ENCODE assay signal across 8 cellular contexts in the genomic region with DNA sequence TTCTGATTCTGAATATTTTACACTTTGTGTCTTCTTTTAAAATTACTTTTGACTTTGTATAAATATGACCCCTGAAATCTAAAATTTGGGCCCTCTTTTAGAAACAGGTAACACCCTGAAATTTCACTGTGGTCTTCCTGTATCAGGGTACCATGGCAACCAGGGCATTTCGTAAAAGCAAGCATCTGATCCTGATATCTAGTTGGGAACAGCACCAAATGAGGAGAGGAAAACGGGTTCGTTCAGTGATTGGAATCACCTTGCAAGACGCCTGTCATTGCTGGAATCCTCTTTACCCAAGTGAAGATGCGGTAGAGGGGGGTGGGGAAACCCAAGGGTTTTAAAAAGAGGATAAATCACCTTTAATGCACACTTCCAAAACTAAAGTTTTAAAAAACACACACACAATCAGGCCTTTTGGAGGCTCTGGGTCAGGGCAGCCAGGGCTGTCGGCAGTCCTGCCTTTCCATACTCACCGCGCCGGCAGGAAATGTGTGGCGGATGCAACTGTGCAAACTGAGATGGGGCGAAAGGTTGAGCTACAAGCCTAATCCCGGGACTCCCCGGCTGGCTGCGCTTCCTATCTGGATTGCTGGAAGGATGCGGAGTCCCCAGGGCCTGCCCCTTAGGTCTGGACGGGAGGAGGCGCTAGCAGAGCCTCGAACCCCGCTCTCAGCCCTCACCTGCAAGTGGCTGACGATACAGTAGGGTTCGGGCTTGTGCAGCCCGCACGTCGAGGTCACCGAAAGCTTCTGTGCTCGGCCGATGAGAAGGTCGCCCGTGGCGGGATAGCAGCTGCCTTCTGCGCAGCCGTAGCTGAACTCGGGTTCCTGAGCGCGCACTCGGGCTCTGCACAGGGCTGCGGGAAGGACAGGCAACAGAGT. TPM values are rescaled to one million over a fixed set of nuclear protein-coding genes. Genes with fewer than 3 reads are reported as not detected.
DNase-seq lines count a peak whose midpoint lies in the region; ATAC-seq, FAIRE-seq and TF ChIP-seq lines count a peak whose summit lies in the region.

No MANE protein-coding gene starts in this region.

- no peak overlapping the region for H3K27ac Mint-ChIP-seq in stimulated activated naive CD8-positive, alpha-beta T cell treated with anti-CD3 and anti-CD28 coated beads, Interleukin-15, Interleukin-2, amounts not matched to agents 100 ng/mL and 50 ng/mL, for 24 hours

- peak overlapping the region; percentile 68 for H3K4me3 Mint-ChIP-seq in stimulated activated naive CD8-positive, alpha-beta T cell treated with anti-CD3 and anti-CD28 coated beads, Interleukin-15, Interleukin-2, amounts not matched to agents 100 ng/mL and 50 ng/mL, for 24 hours

- no peaks in the 10 kb centered on the region for H3K9me3 Mint-ChIP-seq in stimulated activated naive CD8-positive, alpha-beta T cell treated with anti-CD3 and anti-CD28 coated beads, Interleukin-15, Interleukin-2, amounts not matched to agents 100 ng/mL and 50 ng/mL, for 24 hours

- peak; percentile 47 to 83 for DNase-seq in A549 (ENCODE audit: low read depth in 1 of 2, low spot score in 1 of 2)
- no peak for DNase-seq in breast epithelium (ENCODE audit: low spot score in 2 of 2)
- peak; percentile 78 for DNase-seq in kidney
- no peak for DNase-seq in stimulated activated CD4-positive, alpha-beta T cell treated with anti-CD3 and anti-CD28 coated beads, Interleukin-12 subunit alpha, Interleukin-12 subunit beta, amount 100 ng/mL, for 4 hours
- DNase-seq in NCI-H226, result no peak
- DNase-seq in midbrain (lab: John Stamatoyannopoulos, UW), result no peak

- peak overlapping the region; percentile 93 for H3K4me2 ChIP-seq in A549

- TF ChIP-seq CTCF in A549 (IDR thresholded peaks at IDR 0.05), result peak; percentile 45
- no peak for TF ChIP-seq CTCF in breast epithelium (IDR thresholded peaks at IDR 0.05)
- TF ChIP-seq CTCF in kidney (IDR thresholded peaks at IDR 0.05; ENCODE audit: borderline replicate concordance, extremely low read depth, insufficient read depth), result no peak

- TF ChIP-seq EP300 in A549 (IDR thresholded peaks at IDR 0.05), result no peak

- intact Hi-C loops in breast epithelium (cut with DNase I; ENCODE audit: low total_unique reads), result no loop called here
- intact Hi-C loops in kidney (cut with DNase I), result no loop called here

- no peak for FAIRE-seq in A549 (lab: Jason Lieb, UNC)
- no peak for FAIRE-seq in kidney (lab: Jason Lieb, UNC)

- H3K4me3 ChIP-seq in A549 (peak overlapping the region; percentile 60), HUES48 (ENCODE audit: low read depth, low read length) (peak overlapping the region; percentile 77), breast epithelium (peak overlapping the region; percentile 54 to 82 (median 68)), kidney (ENCODE audit: low read length in 2 of 2) (peak overlapping the region; percentile 78 to 79)

- peaks cover 79% of the 10 kb centered on the region for H3K27me3 Mint-ChIP-seq in stimulated activated naive CD8-positive, alpha-beta T cell treated with anti-CD3 and anti-CD28 coated beads, Interleukin-15, Interleukin-2, amounts not matched to agents 100 ng/mL and 50 ng/mL, for 24 hours

- ATAC-seq in A549, result peak; percentile 28 to 66

- POLR2A ChIA-PET in A549 (lab: Yijun Ruan, JAX), result interaction anchor here (1.1 to 4.2 kb wide), 3 partner anchors 11 to 94 kb away, joined by 3 to 29 read pairs (median 6); no protein-coding TSS in a partner anchor

- H3K4me1 ChIP-seq in A549 (peaks cover 76% of the 10 kb centered on the region), HUES48 (ENCODE audit: control insufficient read depth, insufficient read depth, low read length) (peaks cover 19% of the 10 kb centered on the region), breast epithelium (peaks cover 0 to 4% of the 10 kb centered on the region in 2 donors), kidney (ENCODE audit: control insufficient read depth in 1 of 2, insufficient read depth in 1 of 2, low read depth in 1 of 2, low read length in 2 of 2) (peaks cover 19 to 21% of the 10 kb centered on the region in 2 donors)

- peak overlapping the region; percentile 86 to 94 for H3K27ac ChIP-seq in A549
- no peak overlapping the region for H3K27ac ChIP-seq in HUES48 (ENCODE audit: low read depth, low read length)
- H3K27ac ChIP-seq in breast epithelium, result peak overlapping the region; percentile 57 to 82
- H3K27ac ChIP-seq in kidney (ENCODE audit: low read depth in 2 of 2, low read length in 2 of 2), result peak overlapping the region; percentile 89 to 92

- no peaks in the 10 kb centered on the region for H3K36me3 Mint-ChIP-seq in stimulated activated naive CD8-positive, alpha-beta T cell treated with anti-CD3 and anti-CD28 coated beads, Interleukin-15, Interleukin-2, amounts not matched to agents 100 ng/mL and 50 ng/mL, for 24 hours (ENCODE audit: low read depth)

- CTCF ChIA-PET in A549 (lab: Yijun Ruan, JAX), result interaction anchor here (0.7 to 5.6 kb wide), 17 partner anchors 11 to 496 kb away, joined by 3 to 46 read pairs (median 4); no protein-coding TSS in a partner anchor

- H3K4me1 Mint-ChIP-seq in stimulated activated naive CD8-positive, alpha-beta T cell treated with anti-CD3 and anti-CD28 coated beads, Interleukin-15, Interleukin-2, amounts not matched to agents 100 ng/mL and 50 ng/mL, for 24 hours (ENCODE audit: low read depth), result peaks cover 19% of the 10 kb centered on the region

- H3K9ac ChIP-seq in HUES48 (ENCODE audit: low read depth, low read length) (no peak overlapping the region), kidney (ENCODE audit: low read length in 2 of 2) (peak overlapping the region; percentile 66 to 83)

- H3K27me3 ChIP-seq in HUES48 (ENCODE audit: control insufficient read depth, insufficient read depth, low read length) (peaks cover 52% of the 10 kb centered on the region), breast epithelium (peaks cover 0 to 19% of the 10 kb centered on the region in 2 donors)

- peak; percentile 56 to 65; a peak in 4 of 5 replicates for TF ChIP-seq RAD21 in A549 (conservative IDR thresholded peaks at IDR 0.05 in 1 of 2, IDR thresholded peaks at IDR 0.05 in 1 of 2)

- no peak for TF ChIP-seq POLR2A in A549 (IDR thresholded peaks at IDR 0.05; ENCODE audit: low read length)
- TF ChIP-seq POLR2A in breast epithelium (IDR thresholded peaks at IDR 0.05), result no peak

- H3K9me3 ChIP-seq in A549, result no peaks in the 10 kb centered on the region
- H3K9me3 ChIP-seq in HUES48 (ENCODE audit: control insufficient read depth, insufficient read depth, low read length), result no peaks in the 10 kb centered on the region
- H3K9me3 ChIP-seq in breast epithelium, result no peaks in the 10 kb centered on the region
- no peaks in the 10 kb centered on the region for H3K9me3 ChIP-seq in kidney (ENCODE audit: control insufficient read depth in 1 of 2, low read length in 2 of 2)

- H3K36me3 ChIP-seq in HUES48 (ENCODE audit: control insufficient read depth, insufficient read depth, low read length) (peaks cover 33% of the 10 kb centered on the region), breast epithelium (no peaks in the 10 kb centered on the region), kidney (ENCODE audit: control insufficient read depth in 1 of 2, insufficient read depth in 2 of 2, low read length in 2 of 2) (peaks cover 0 to 2% of the 10 kb centered on the region in 2 donors)

- 18% methylated on average over 22 of the region's 37 CpGs for WGBS in A549 (ENCODE audit: missing lambda C conversion rate)

TF ChIP-seq in A549, 52 proteins besides CTCF, POLR2A, EP300 and RAD21:
- TF ChIP-seq MAX (IDR thresholded peaks at IDR 0.05) (peak; percentile 58), RFX5 (IDR thresholded peaks at IDR 0.05) (no peak), KDM5A (IDR thresholded peaks at IDR 0.05) (no peak), SMC3 (IDR thresholded peaks at IDR 0.05) (peak; percentile 59), PBX3 (IDR thresholded peaks at IDR 0.05) (0 out of 2 replicates have a peak, but pooled peaks have one; percentile 34), NFE2L2 (conservative IDR thresholded peaks at IDR 0.05; ENCODE audit: low read length) (no peak), RNF2 (IDR thresholded peaks at IDR 0.05; ENCODE audit: borderline replicate concordance, low read depth) (0 out of 2 replicates have a peak, but pooled peaks have one; percentile 6), RCOR1 (IDR thresholded peaks at IDR 0.05; ENCODE audit: low read depth, low read length) (no peak), FOXS1 (CRISPR knock-in tag; IDR thresholded peaks at IDR 0.05) (no peak)
- TF ChIP-seq, protein P1, sequence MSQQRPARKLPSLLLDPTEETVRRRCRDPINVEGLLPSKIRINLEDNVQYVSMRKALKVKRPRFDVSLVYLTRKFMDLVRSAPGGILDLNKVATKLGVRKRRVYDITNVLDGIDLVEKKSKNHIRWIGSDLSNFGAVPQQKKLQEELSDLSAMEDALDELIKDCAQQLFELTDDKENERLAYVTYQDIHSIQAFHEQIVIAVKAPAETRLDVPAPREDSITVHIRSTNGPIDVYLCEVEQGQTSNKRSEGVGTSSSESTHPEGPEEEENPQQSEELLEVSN (IDR thresholded peaks at IDR 0.05; ENCODE audit: borderline replicate concordance, low read depth), result peak; percentile 59

RNA-seq across cellular contexts. Expression of gene LAMB1, which starts 1.8 kb away (rescaled TPM):
- polyA plus RNA-seq in A549 (2011; rRNA removed), result 162 and 208 TPM in 2 replicates
- polyA plus RNA-seq in A549 (2012; cell fraction: cytosol; rRNA removed), result 66.5 and 67.3 TPM in 2 replicates
- polyA plus RNA-seq in A549 (2012; cell fraction: nucleus; rRNA removed), result 349 and 365 TPM in 2 replicates
- polyA plus RNA-seq in A549 (2017; fragmentation: RNase III; extraction: RNeasy Plus Mini Kit Qiagen cat#74134 plus additional on column Dnase treatment), result 142 to 159 TPM (median 143 TPM) in 3 replicates
- 395 and 408 TPM in 2 replicates for polyA minus RNA-seq in A549 (2011; rRNA and poly(A)+ RNA removed)
- 100 to 1,000 TPM; 115 to 324 (median 300) TPM for total RNA-seq in breast epithelium
- 312 TPM for total RNA-seq in kidney
- 140 TPM for polyA plus RNA-seq in kidney (ENCODE audit: insufficient read depth, low read depth, low replicate concordance)

Comparison
In these comparisons a context has a peak if more than half of its experiments do, and no peak if none do; other contexts are left out.
1. DNase-seq: peak in A549 (2 of 2) and kidney (single experiment); none in breast epithelium (0 of 2), stimulated activated CD4-positive, alpha-beta T cell treated with anti-CD3 and anti-CD28 coated beads, Interleukin-12 subunit alpha, Interleukin-12 subunit beta, amount 100 ng/mL, for 4 hours (single experiment), NCI-H226 (single experiment) and midbrain (single experiment).
2. Peak in every context shown above with its lines, with median percentiles within 50 percentile points of each other: H3K4me3 ChIP-seq.